In the genomic region with DNA sequence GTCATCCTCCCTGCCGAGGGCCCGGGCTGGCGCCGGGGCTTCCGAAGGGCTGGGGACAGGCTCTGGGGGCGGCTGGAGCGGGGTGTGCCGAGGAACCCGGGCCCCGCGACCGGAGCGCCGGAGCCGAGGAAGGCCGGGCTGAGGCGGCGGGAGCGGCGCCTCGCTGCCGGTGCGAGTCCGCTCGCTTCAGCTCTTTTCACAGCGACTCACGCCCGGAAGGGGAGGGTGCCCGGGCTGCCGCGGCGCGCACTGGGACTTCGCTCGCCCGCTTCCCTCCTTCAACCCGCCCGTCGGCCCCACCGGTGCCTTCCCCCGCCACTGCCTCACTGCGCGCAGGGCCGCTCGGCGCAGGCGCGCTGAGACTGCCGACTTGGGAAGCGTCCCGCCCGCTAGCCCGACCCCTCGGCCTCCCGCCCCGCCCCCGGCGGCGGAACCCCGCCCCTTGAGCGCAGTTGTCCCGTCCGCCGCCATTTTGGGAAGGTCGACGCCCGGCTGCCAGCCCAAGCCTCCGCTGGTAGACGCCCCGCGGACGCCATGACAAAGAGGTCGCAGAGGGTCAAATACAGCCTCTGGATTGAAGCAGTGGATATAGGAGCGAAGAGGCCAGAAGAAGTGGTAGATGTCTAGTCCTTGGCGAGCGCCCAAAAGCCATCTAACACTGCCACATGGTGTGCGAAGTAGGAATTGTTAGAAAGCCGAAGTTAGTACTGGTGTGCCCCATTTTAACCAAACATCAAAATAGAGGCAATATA, we compare ENCODE assay signal across 8 cellular contexts. TPM values are rescaled to one million over a fixed set of nuclear protein-coding genes. Genes with fewer than 3 reads are reported as not detected.
DNase-seq lines count a peak whose midpoint lies in the region; ATAC-seq and TF ChIP-seq lines count a peak whose summit lies in the region.

A gene with protein sequence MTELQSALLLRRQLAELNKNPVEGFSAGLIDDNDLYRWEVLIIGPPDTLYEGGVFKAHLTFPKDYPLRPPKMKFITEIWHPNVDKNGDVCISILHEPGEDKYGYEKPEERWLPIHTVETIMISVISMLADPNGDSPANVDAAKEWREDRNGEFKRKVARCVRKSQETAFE (minus strand): TSS at position 364 of the 752 bp plus-strand sequence. CDS start 359 bp downstream, at position 5.

- H3K27ac Mint-ChIP-seq in activated CD4-positive, alpha-beta T cell treated with anti-CD3 and anti-CD28 coated beads, Interleukin-2, amount 10 ng/mL, durations not matched to agents 24 days and 14 days, result peak within 1 kb of the TSS; percentile 96

- H3K4me1 Mint-ChIP-seq in activated CD4-positive, alpha-beta T cell treated with anti-CD3 and anti-CD28 coated beads, Interleukin-2, amount 10 ng/mL, durations not matched to agents 24 days and 14 days, result peaks cover 26% of the 10 kb centered on the region

- H3K9me3 ChIP-seq in BLaER1 treated with 17β-estradiol and CSF1 and Interleukin-3, amounts not matched to agents 10 nM and 100 nM (replicated peaks in 1 of 11), result no peaks in the 10 kb centered on the region

- H3K4me1 ChIP-seq in BLaER1 treated with 17β-estradiol and CSF1 and Interleukin-3, amounts not matched to agents 10 nM and 100 nM, result peaks cover 31 to 50% (median 46%) of the 10 kb centered on the region in 10 experiments

- H3K27ac ChIP-seq in BLaER1 treated with 17β-estradiol and CSF1 and Interleukin-3, amounts not matched to agents 10 nM and 100 nM, result peak within 1 kb of the TSS; percentile 93 to 99 (median 96)
- H3K27ac ChIP-seq in coronary artery, result peak within 1 kb of the TSS; percentile 91 to 97

- H3K4me3 Mint-ChIP-seq in activated CD4-positive, alpha-beta T cell treated with anti-CD3 and anti-CD28 coated beads, Interleukin-2, amount 10 ng/mL, durations not matched to agents 24 days and 14 days, result peak within 1 kb of the TSS; percentile 77

- peak within 1 kb of the TSS; percentile 90 to 98 (median 95) for H3K4me2 ChIP-seq in BLaER1 treated with 17β-estradiol and CSF1 and Interleukin-3, amounts not matched to agents 10 nM and 100 nM

- peaks cover 12% of the 10 kb centered on the region for H3K36me3 Mint-ChIP-seq in activated CD4-positive, alpha-beta T cell treated with anti-CD3 and anti-CD28 coated beads, Interleukin-2, amount 10 ng/mL, durations not matched to agents 24 days and 14 days (ENCODE audit: low read depth)

- peaks cover 33 to 47% (median 42%) of the 10 kb centered on the region in 11 experiments for H4K20me1 ChIP-seq in BLaER1 treated with 17β-estradiol and CSF1 and Interleukin-3, amounts not matched to agents 10 nM and 100 nM

- peak; percentile 66 for DNase-seq in GM19240 (ENCODE audit: insufficient read length, low spot score)
- DNase-seq in NCI-H526 treated with DMSO at 0.1 percent for 48 hours (lab: John Stamatoyannopoulos, UW), result peak; percentile 89
- DNase-seq in activated CD4-positive, alpha-beta T cell treated with anti-CD3 and anti-CD28 coated beads, Interleukin-2, amount 10 ng/mL, durations not matched to agents 24 days and 14 days, result peak; percentile 99
- peak; percentile 98 for DNase-seq in coronary artery (ENCODE audit: low spot score)
- DNase-seq in left kidney (ENCODE audit: low read depth, low spot score), result peak; percentile 99
- DNase-seq in stimulated activated CD4-positive, alpha-beta T cell treated with anti-CD3 and anti-CD28 coated beads, Interleukin-2, amount 100 ng/mL, for 4 hours (ENCODE audit: low read depth), result peak; percentile 99

- peaks cover 0 to 22% (median 16%) of the 10 kb centered on the region in 11 experiments; a peak in 20 of 22 replicates for H3K36me3 ChIP-seq in BLaER1 treated with 17β-estradiol and CSF1 and Interleukin-3, amounts not matched to agents 10 nM and 100 nM

- TF ChIP-seq CTCF in coronary artery (IDR thresholded peaks at IDR 0.05), result no peak

- H3K9ac ChIP-seq in BLaER1 treated with 17β-estradiol and CSF1 and Interleukin-3, amounts not matched to agents 10 nM and 100 nM, result peak within 1 kb of the TSS; percentile 97 to 100 (median 99)

- H3K27me3 Mint-ChIP-seq in activated CD4-positive, alpha-beta T cell treated with anti-CD3 and anti-CD28 coated beads, Interleukin-2, amount 10 ng/mL, durations not matched to agents 24 days and 14 days, result no peaks in the 10 kb centered on the region

- intact Hi-C loops in activated CD4-positive, alpha-beta T cell treated with anti-CD3 and anti-CD28 coated beads, Interleukin-2, amount 10 ng/mL, durations not matched to agents 24 days and 14 days (cut with micrococcal nuclease), result loop anchor here (1.0 to 10.0 kb wide), 4 partner anchors 9 to 1964 kb away; a partner anchor contains a TSS

- H3K4me3 ChIP-seq in BLaER1 treated with 17β-estradiol and CSF1 and Interleukin-3, amounts not matched to agents 10 nM and 100 nM, result peak within 1 kb of the TSS; percentile 87 to 100 (median 100)
- peak within 1 kb of the TSS; percentile 96 for H3K4me3 ChIP-seq in coronary artery

- no peaks in the 10 kb centered on the region for H3K27me3 ChIP-seq in BLaER1 treated with 17β-estradiol and CSF1 and Interleukin-3, amounts not matched to agents 10 nM and 100 nM

- ATAC-seq in HG03469 (IDR thresholded peaks at IDR 0.05; ENCODE audit: unreplicated experiment), result peak; percentile 60

- no peaks in the 10 kb centered on the region for H3K9me3 Mint-ChIP-seq in activated CD4-positive, alpha-beta T cell treated with anti-CD3 and anti-CD28 coated beads, Interleukin-2, amount 10 ng/mL, durations not matched to agents 24 days and 14 days

RNA-seq across cellular contexts. Expression of the gene that starts here (rescaled TPM):
- total RNA-seq in activated CD4-positive, alpha-beta T cell treated with anti-CD3 and anti-CD28 coated beads, Interleukin-2, amount 10 ng/mL, durations not matched to agents 24 days and 14 days, result 74.8 and 77.3 TPM in 2 replicates

Comparison
In these comparisons a context has a peak if more than half of its experiments do, and no peak if none do; other contexts are left out.
1. Peak in every context shown above with its lines: DNase-seq, ATAC-seq, H3K4me3 ChIP-seq and H3K27ac ChIP-seq.